ENCODE assay signal across 22 cellular contexts in the genomic region with DNA sequence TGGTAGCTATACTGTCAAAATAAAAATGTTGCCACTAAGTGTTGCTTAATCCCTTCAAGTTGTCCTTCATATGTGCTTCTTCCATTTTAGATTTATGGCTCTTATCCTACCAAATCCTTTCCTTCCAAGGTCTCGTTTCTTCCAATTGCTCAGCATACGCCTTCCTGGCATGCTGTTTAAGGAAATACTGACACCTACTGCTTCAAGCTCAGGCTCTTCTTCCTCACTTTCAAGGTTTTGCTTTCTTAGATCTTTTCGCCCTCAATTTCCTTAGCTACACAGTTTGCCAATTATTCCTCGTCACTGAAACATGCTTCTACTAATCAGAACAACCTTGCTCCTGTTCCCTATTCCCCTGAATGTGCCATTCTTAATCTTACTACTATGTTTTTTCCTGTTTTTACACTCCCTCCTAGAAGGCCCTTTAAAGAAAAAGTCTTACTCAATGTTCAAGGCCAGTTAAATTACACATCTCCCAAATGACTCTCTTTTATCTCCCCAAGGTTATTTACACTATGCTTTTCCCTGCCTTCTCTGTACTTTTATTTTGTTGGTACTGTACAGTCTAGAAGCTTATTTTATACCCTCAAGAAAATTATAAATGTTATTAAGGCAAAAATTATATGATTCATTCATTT.
DNase-seq lines count a peak whose midpoint lies in the region; ATAC-seq lines count a peak whose summit lies in the region.
"Had no signal": no experiment of that assay in that cellular context is flagged by ENCODE, and none has a peak within 500 bp of the region (broad histone marks: within the 10 kb centered on the region; RNA-seq: fewer than 3 reads in every experiment).

No MANE protein-coding gene starts in this region.

- no peaks in the 10 kb centered on the region for H3K36me3 Mint-ChIP-seq in dendritic cell treated with granulocyte-macrophage colony-stimulating factor and Interleukin-4, amounts not matched to agents 40 ng/mL and 50 ng/mL, for 4 days (ENCODE audit: low read depth)
- H3K36me3 Mint-ChIP-seq: activated naive CD8-positive, alpha-beta T cell treated with anti-CD3 and anti-CD28 coated beads for 36 hours had no signal

- ATAC-seq in GM18867 (IDR thresholded peaks at IDR 0.05; ENCODE audit: unreplicated experiment) = no peak
- ATAC-seq: heart left ventricle had no signal

- intact Hi-C loops in dendritic cell treated with granulocyte-macrophage colony-stimulating factor and Interleukin-4, amounts not matched to agents 40 ng/mL and 50 ng/mL, for 4 days (cut with micrococcal nuclease) = no loop called here

- no peaks in the 10 kb centered on the region for H3K27me3 Mint-ChIP-seq in dendritic cell treated with granulocyte-macrophage colony-stimulating factor and Interleukin-4, amounts not matched to agents 40 ng/mL and 50 ng/mL, for 4 days
- H3K27me3 Mint-ChIP-seq: activated naive CD8-positive, alpha-beta T cell treated with anti-CD3 and anti-CD28 coated beads for 36 hours; CD4-positive, alpha-beta T cell had no signal

- H3K27ac Mint-ChIP-seq in dendritic cell treated with granulocyte-macrophage colony-stimulating factor and Interleukin-4, amounts not matched to agents 40 ng/mL and 50 ng/mL, for 4 days = peak overlapping the region; percentile 67
- H3K27ac Mint-ChIP-seq: activated naive CD8-positive, alpha-beta T cell treated with anti-CD3 and anti-CD28 coated beads for 36 hours; activated T-helper 1 cell treated with anti-CD3 and anti-CD28 coated beads, Interleukin-12 subunit alpha, Interleukin-12 subunit beta, Interleukin-2, Interleukin-4 antibody, amounts not matched to agents 30 ng/mL and 10 ng/mL and 1 ng/mL, durations not matched to agents 14 hours and 24 hours and 36 hours; CD4-positive, alpha-beta T cell had no signal

- no peak overlapping the region for H3K4me3 Mint-ChIP-seq in dendritic cell treated with granulocyte-macrophage colony-stimulating factor and Interleukin-4, amounts not matched to agents 40 ng/mL and 50 ng/mL, for 4 days
- H3K4me3 Mint-ChIP-seq: activated naive CD8-positive, alpha-beta T cell treated with anti-CD3 and anti-CD28 coated beads for 36 hours; activated T-helper 1 cell treated with anti-CD3 and anti-CD28 coated beads, Interleukin-12 subunit alpha, Interleukin-12 subunit beta, Interleukin-2, Interleukin-4 antibody, amounts not matched to agents 30 ng/mL and 10 ng/mL and 1 ng/mL, durations not matched to agents 14 hours and 24 hours and 36 hours; CD4-positive, alpha-beta T cell had no signal

- H3K9me3 Mint-ChIP-seq in dendritic cell treated with granulocyte-macrophage colony-stimulating factor and Interleukin-4, amounts not matched to agents 40 ng/mL and 50 ng/mL, for 4 days = no peaks in the 10 kb centered on the region
- H3K9me3 Mint-ChIP-seq: activated naive CD8-positive, alpha-beta T cell treated with anti-CD3 and anti-CD28 coated beads for 36 hours; activated T-helper 1 cell treated with anti-CD3 and anti-CD28 coated beads, Interleukin-12 subunit alpha, Interleukin-12 subunit beta, Interleukin-2, Interleukin-4 antibody, amounts not matched to agents 30 ng/mL and 10 ng/mL and 1 ng/mL, durations not matched to agents 14 hours and 24 hours and 36 hours; CD4-positive, alpha-beta T cell had no signal

- peak; percentile 5 for DNase-seq in A172 (ENCODE audit: low spot score)
- peak; percentile 64 to 82 for DNase-seq in NCI-H524 (lab: John Stamatoyannopoulos, UW)
- peak; percentile 17 for DNase-seq in iPS-NIHi7 (ENCODE audit: extremely low spot score)
- no peak for DNase-seq in Kasumi-1 (lab: John Stamatoyannopoulos, UW)
- no peak for DNase-seq in activated CD4-positive, alpha-beta T cell treated with anti-CD3 and anti-CD28 coated beads for 48 hours
- DNase-seq in GOT3 (lab: John Stamatoyannopoulos, UW) = no peak
- DNase-seq: activated CD4-positive, CD25-positive, alpha-beta regulatory T cell; activated naive CD8-positive, alpha-beta T cell treated with anti-CD3 and anti-CD28 coated beads for 36 hours; CD4-positive, alpha-beta T cell; dorsolateral prefrontal cortex; heart left ventricle; midbrain; NCI-H187; NCI-H226; NK-92 treated with Interleukin-12 subunit alpha and Interleukin-12 subunit beta, amount 100 ng/mL, for 24 hours; retina; SHP77; stimulated activated naive CD4-positive, alpha-beta T cell treated with Interleukin-2 at 50 U/mL for 16 hours; T-helper 2 cell had no signal

- peaks cover 15% of the 10 kb centered on the region for H3K4me1 Mint-ChIP-seq in dendritic cell treated with granulocyte-macrophage colony-stimulating factor and Interleukin-4, amounts not matched to agents 40 ng/mL and 50 ng/mL, for 4 days (ENCODE audit: low read depth)
- H3K4me1 Mint-ChIP-seq: activated naive CD8-positive, alpha-beta T cell treated with anti-CD3 and anti-CD28 coated beads for 36 hours had no signal

Comparison
In these comparisons a context has a peak if more than half of its experiments do, and no peak if none do; other contexts are left out.
1. DNase-seq: peak in A172 (single experiment), NCI-H524 (2 of 2) and iPS-NIHi7 (single experiment); none in Kasumi-1 (0 of 2), activated CD4-positive, alpha-beta T cell treated with anti-CD3 and anti-CD28 coated beads for 48 hours (single experiment) and GOT3 (single experiment).